23 cellular contexts compared by ENCODE assay signal in the genomic region with DNA sequence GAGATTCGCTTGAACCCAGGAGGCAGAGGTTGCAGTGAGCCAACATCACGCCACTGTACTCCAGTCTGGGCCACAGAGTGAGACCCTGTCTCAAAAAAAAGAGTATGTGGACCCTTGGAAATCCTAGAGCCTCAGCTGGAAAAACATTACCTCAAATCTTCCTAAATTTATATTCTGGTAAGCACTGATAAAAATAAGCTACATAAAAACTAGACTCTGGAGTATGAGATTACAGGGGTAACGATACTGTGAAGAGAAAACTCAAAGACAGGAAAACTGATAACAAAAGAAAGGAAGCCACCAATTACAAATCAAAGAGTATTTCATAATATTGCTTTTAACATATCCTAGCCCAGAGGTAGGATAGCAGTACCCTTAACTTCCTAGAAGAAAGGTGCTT.
"Had no signal": no experiment of that assay in that cellular context is flagged by ENCODE, and none has a peak within 500 bp of the region (broad histone marks: within the 10 kb centered on the region; RNA-seq: fewer than 3 reads in every experiment).

No MANE protein-coding gene starts in this region.

- H3K27ac Mint-ChIP-seq: endodermal cell; stimulated activated naive CD8-positive, alpha-beta T cell treated with anti-CD3 and anti-CD28 coated beads, Interleukin-15, amount 100 ng/mL, for 72 hours; type B pancreatic cell had no signal

- H3K9me3 ChIP-seq: left lung, ovary, right lobe of liver, suprapubic skin had no signal

- H3K27ac ChIP-seq: dorsolateral prefrontal cortex, ovary, right lobe of liver, suprapubic skin had no signal

- ATAC-seq: left lung; stimulated activated naive CD8-positive, alpha-beta T cell treated with anti-CD3 and anti-CD28 coated beads, Interleukin-15, amount 100 ng/mL, for 72 hours had no signal

- DNase-seq: activated CD4-positive, alpha-beta T cell treated with anti-CD3 and anti-CD28 coated beads for 48 hours; activated CD4-positive, CD25-positive, alpha-beta regulatory T cell; activated CD8-positive, alpha-beta memory T cell treated with anti-CD3 and anti-CD28 coated beads for 24 hours; activated CD8-positive, alpha-beta memory T cell treated with anti-CD3 and anti-CD28 coated beads, Interleukin-2, amount 50 U/mL, for 48 hours; activated gamma-delta T cell; anterior cingulate cortex; caudate nucleus; dorsolateral prefrontal cortex; endodermal cell; foreskin melanocyte; hypothalamus; kidney; left lung; ovary; right lobe of liver; small intestine; stimulated activated CD4-positive, alpha-beta T cell treated with anti-CD3 and anti-CD28 coated beads, Interleukin-15, amount 100 ng/mL, for 24 hours; stimulated activated CD4-positive, alpha-beta T cell treated with anti-CD3 and anti-CD28 coated beads, Interleukin-2, amount 100 ng/mL, for 48 hours; stimulated activated naive CD8-positive, alpha-beta T cell treated with anti-CD3 and anti-CD28 coated beads, Interleukin-15, amount 100 ng/mL, for 72 hours; SW 1271 had no signal

- H3K4me3 Mint-ChIP-seq: brain; endodermal cell; stimulated activated naive CD8-positive, alpha-beta T cell treated with anti-CD3 and anti-CD28 coated beads, Interleukin-15, amount 100 ng/mL, for 72 hours; type B pancreatic cell had no signal

- H3K36me3 ChIP-seq: left lung, ovary, right lobe of liver, suprapubic skin had no signal

- H3K9me3 Mint-ChIP-seq: brain; endodermal cell; stimulated activated naive CD8-positive, alpha-beta T cell treated with anti-CD3 and anti-CD28 coated beads, Interleukin-15, amount 100 ng/mL, for 72 hours; type B pancreatic cell had no signal

- H3K27me3 Mint-ChIP-seq: brain; stimulated activated naive CD8-positive, alpha-beta T cell treated with anti-CD3 and anti-CD28 coated beads, Interleukin-15, amount 100 ng/mL, for 72 hours; type B pancreatic cell had no signal

- H3K27me3 ChIP-seq: dorsolateral prefrontal cortex, left lung, ovary, right lobe of liver, suprapubic skin had no signal

- H3K4me3 ChIP-seq: dorsolateral prefrontal cortex, left lung, ovary, right lobe of liver, suprapubic skin had no signal
